Comparison of ENCODE assay signal across 22 cellular contexts in the genomic region with DNA sequence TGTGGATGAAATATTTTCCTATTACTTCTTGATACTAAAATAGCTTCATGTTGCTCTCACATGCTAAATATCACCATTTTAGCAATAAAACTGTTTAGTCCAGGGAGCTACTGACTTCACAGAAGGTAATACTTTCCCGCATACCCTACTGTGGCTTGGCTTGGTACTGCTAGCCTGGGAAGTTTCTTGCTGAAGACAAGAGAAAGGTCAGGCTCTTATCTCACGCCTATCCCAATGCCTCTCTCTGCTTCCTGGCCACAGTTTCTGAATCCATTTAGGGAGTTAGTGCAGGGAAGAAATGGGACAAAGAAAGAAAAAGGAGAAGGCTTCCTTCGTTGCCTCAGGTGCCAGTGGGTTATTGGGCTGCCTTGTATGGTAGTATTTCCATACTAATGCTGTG.
"Had no signal": no experiment of that assay in that cellular context is flagged by ENCODE, and none has a peak within 500 bp of the region (broad histone marks: within the 10 kb centered on the region; RNA-seq: fewer than 3 reads in every experiment).

No MANE protein-coding gene starts in this region.

- DNase-seq: dermis blood vessel endothelial cell; dorsolateral prefrontal cortex; effector CD4-positive, alpha-beta T cell; effector memory CD4-positive, alpha-beta T cell; erythroblast; esophagus squamous epithelium; foreskin fibroblast; foreskin melanocyte; gastrocnemius medialis; glutamatergic neuron; head of caudate nucleus; heart right ventricle; hippocampal formation; left cardiac atrium; left lung; left ventricle myocardium superior; lower lobe of right lung; mesenchymal stem cell; midbrain had no signal

- H3K4me1 ChIP-seq: esophagus squamous epithelium, gastrocnemius medialis, heart right ventricle, left lung, lower lobe of right lung had no signal

- H3K27ac ChIP-seq: coronary artery, epithelial cell of prostate, esophagus squamous epithelium, gastrocnemius medialis, heart right ventricle, left lung, lower lobe of right lung had no signal

- ATAC-seq: esophagus mucosa, gastrocnemius medialis, heart right ventricle, left cardiac atrium, left lung, left ventricle myocardium superior, lower lobe of right lung had no signal

- H3K27me3 ChIP-seq: dorsolateral prefrontal cortex, esophagus squamous epithelium, gastrocnemius medialis, heart right ventricle, left lung had no signal

- H3K4me3 ChIP-seq: coronary artery, dorsolateral prefrontal cortex, esophagus squamous epithelium, gastrocnemius medialis, heart right ventricle, left lung, lower lobe of right lung had no signal

- H3K36me3 ChIP-seq: esophagus squamous epithelium, gastrocnemius medialis, heart right ventricle, left lung, lower lobe of right lung had no signal

- H3K9me3 ChIP-seq: esophagus squamous epithelium, gastrocnemius medialis, left lung, lower lobe of right lung had no signal
